ENCODE assay signal across 10 cellular contexts in genomic region chr7:73307436-73307835, GRCh38. TPM values are rescaled to one million over a fixed set of nuclear protein-coding genes. Genes with fewer than 3 reads are reported as not detected.
DNase-seq lines count a peak whose midpoint lies in the region; ATAC-seq and TF ChIP-seq lines count a peak whose summit lies in the region.
"Had no signal": no experiment of that assay in that cellular context is flagged by ENCODE, and none has a peak within 500 bp of the region (broad histone marks: within the 10 kb centered on the region; RNA-seq: fewer than 3 reads in every experiment).

No MANE protein-coding gene starts in this region.

- H4K20me1 ChIP-seq in SK-N-SH (ENCODE audit: insufficient read depth): no peaks in the 10 kb centered on the region
- no peaks in the 10 kb centered on the region; the same call in 1 of the 2 replicates for H4K20me1 ChIP-seq in PC-9 (ENCODE audit: insufficient read depth)
- no peaks in the 10 kb centered on the region for H4K20me1 ChIP-seq in fibroblast of lung (ENCODE audit: control insufficient read depth, extremely low read depth, insufficient read depth, low read length)

- WGBS in SK-N-SH (ENCODE audit: low lambda C conversion rate): 96% methylated on average over 13 of the region's 13 CpGs
- 95 to 96% (median 96%) methylated on average over 13 of the region's 13 CpGs for WGBS in ovary, 3 donors

- H3K9me3 ChIP-seq in SK-N-SH: no peaks in the 10 kb centered on the region
- H3K9me3 ChIP-seq in PC-9 (ENCODE audit: insufficient read depth, low read depth): no peaks in the 10 kb centered on the region
- H3K9me3 ChIP-seq in fibroblast of lung (ENCODE audit: control insufficient read depth, insufficient read depth, low read depth, low read length): no peaks in the 10 kb centered on the region
- no peaks in the 10 kb centered on the region for H3K9me3 ChIP-seq in skeletal muscle satellite cell (replicated peaks; ENCODE audit: low read length)
- no peaks in the 10 kb centered on the region for H3K9me3 ChIP-seq in ovary

- TF ChIP-seq EP300 in SK-N-SH (IDR thresholded peaks at IDR 0.05; ENCODE audit: borderline replicate concordance in 1 of 2, low read depth in 1 of 2, low read length in 1 of 2) (no peak), ovary (IDR thresholded peaks at IDR 0.05) (no peak)

- no peaks in the 10 kb centered on the region for H3F3A ChIP-seq in SK-N-SH (replicated peaks; ENCODE audit: insufficient read depth)
- H3F3A ChIP-seq in PC-9 (ENCODE audit: insufficient read depth, low read depth): no peaks in the 10 kb centered on the region

- no peak for TF ChIP-seq CTCF in SK-N-SH (IDR thresholded peaks at IDR 0.05)
- TF ChIP-seq CTCF in PC-9 (conservative IDR thresholded peaks at IDR 0.05): no peak
- TF ChIP-seq CTCF in fibroblast of lung (conservative IDR thresholded peaks at IDR 0.05 in 1 of 2, IDR thresholded peaks at IDR 0.05 in 1 of 2; ENCODE audit: low read depth in 1 of 2, low read length in 2 of 2): no peak
- no peak for TF ChIP-seq CTCF in ovary (IDR thresholded peaks at IDR 0.05)

- no peak overlapping the region for H3K27ac ChIP-seq in SK-N-SH (ENCODE audit: low read depth in 2 of 2, low read length in 1 of 2)
- H3K27ac ChIP-seq in PC-9: no peak overlapping the region
- no peak overlapping the region for H3K27ac ChIP-seq in fibroblast of lung (ENCODE audit: insufficient read depth, low read length)
- no peak overlapping the region for H3K27ac ChIP-seq in ovary

- no peaks in the 10 kb centered on the region for H3K9me2 ChIP-seq in SK-N-SH
- H3K9me2 ChIP-seq in PC-9 (ENCODE audit: insufficient read depth): no peaks in the 10 kb centered on the region

- CTCF ChIA-PET in SK-N-SH (lab: Yijun Ruan, JAX): interaction anchor here (1.4 kb wide), 1 partner anchor 144 kb away, joined by 5 read pairs; no protein-coding TSS in a partner anchor
- CTCF ChIA-PET in PC-9 (lab: Charles Lee): no interaction called here

- H3K27me3 ChIP-seq in SK-N-SH (ENCODE audit: insufficient read depth) (no peaks in the 10 kb centered on the region), PC-9 (ENCODE audit: insufficient read depth, low read depth) (no peaks in the 10 kb centered on the region), fibroblast of lung (ENCODE audit: control insufficient read depth, insufficient read depth, low read length) (no peaks in the 10 kb centered on the region), skeletal muscle satellite cell (ENCODE audit: control insufficient read depth, insufficient read depth, low read length) (no peaks in the 10 kb centered on the region), ovary (no peaks in the 10 kb centered on the region)

- H3K4me2 ChIP-seq in SK-N-SH: peak overlapping the region; percentile 94
- H3K4me2 ChIP-seq in PC-9: peak overlapping the region; percentile 83
- peak overlapping the region; percentile 88 for H3K4me2 ChIP-seq in fibroblast of lung (ENCODE audit: extremely low read depth, insufficient read depth, low read length)
- peak overlapping the region; percentile 97 for H3K4me2 ChIP-seq in skeletal muscle satellite cell (ENCODE audit: low read length)

- H2AFZ ChIP-seq in SK-N-SH (ENCODE audit: low read depth): no peak overlapping the region
- no peak overlapping the region for H2AFZ ChIP-seq in PC-9
- no peak overlapping the region for H2AFZ ChIP-seq in fibroblast of lung (ENCODE audit: low read length)

- H3K9ac ChIP-seq in SK-N-SH (no peak overlapping the region), fibroblast of lung (ENCODE audit: insufficient read depth, low read length) (no peak overlapping the region), skeletal muscle satellite cell (ENCODE audit: low read depth, low read length) (no peak overlapping the region)

- intact Hi-C loops in PC-9 (cut with micrococcal nuclease; ENCODE audit: unreplicated experiment): no loop called here
- intact Hi-C loops in ovary (cut with DNase I): no loop called here

- ATAC-seq in SK-N-SH treated with all-trans-retinoic acid at 6 μM for 48 hours: no peak

- TF ChIP-seq POLR2A in ovary (IDR thresholded peaks at IDR 0.05): no peak

- H3K4me3 ChIP-seq in SK-N-SH (ENCODE audit: low read depth in 2 of 2, low read length in 1 of 2) (peak overlapping the region; percentile 69 to 98; a peak in 3 of 4 replicates), PC-9 (peak overlapping the region; percentile 91), fibroblast of lung (replicated peaks in 1 of 4; ENCODE audit: control extremely low read depth in 1 of 4, insufficient read depth in 1 of 4, low read depth in 3 of 4, low read length in 4 of 4) (peak overlapping the region in 1 of 4 experiments; percentile 69), skeletal muscle satellite cell (ENCODE audit: low read length) (peak overlapping the region; percentile 85), ovary (no peak overlapping the region)

- POLR2A ChIA-PET in SK-N-SH (lab: Yijun Ruan, JAX): no interaction called here
- POLR2A ChIA-PET in PC-9 (lab: Charles Lee; ENCODE audit: unreplicated experiment): no interaction called here

- DNase-seq in SK-N-SH: no peak
- no peak for DNase-seq in PC-9
- DNase-seq in fibroblast of lung (ENCODE audit: low read depth in 2 of 2): no peak
- no peak for DNase-seq in ovary
- DNase-seq in hypothalamus (lab: John Stamatoyannopoulos, UW): no peak
- no peak for DNase-seq in COLO668 (lab: John Stamatoyannopoulos, UW; ENCODE audit: unreplicated experiment)
- DNase-seq: erythroblast, HCEC 1CT had no signal

- BruUV-seq in PC-9 (replicated peaks; lab: Mats Ljungman, UMichigan): no TSS peak

- H3K36me3 ChIP-seq in SK-N-SH (replicated peaks in 1 of 2; ENCODE audit: control insufficient read depth in 1 of 2, insufficient read depth in 2 of 2, low read length in 1 of 2): peaks cover 10 to 27% of the 10 kb centered on the region in 2 experiments
- no peaks in the 10 kb centered on the region for H3K36me3 ChIP-seq in PC-9 (ENCODE audit: low read depth)
- no peaks in the 10 kb centered on the region for H3K36me3 ChIP-seq in fibroblast of lung (ENCODE audit: control insufficient read depth, insufficient read depth, low read length)
- peaks cover 13% of the 10 kb centered on the region for H3K36me3 ChIP-seq in skeletal muscle satellite cell (ENCODE audit: insufficient read depth, low read length)
- no peaks in the 10 kb centered on the region for H3K36me3 ChIP-seq in ovary

- H3K79me2 ChIP-seq in SK-N-SH (ENCODE audit: insufficient read depth) (peaks cover 33% of the 10 kb centered on the region; the same call in 1 of the 2 replicates), PC-9 (ENCODE audit: low read depth) (peaks cover 25% of the 10 kb centered on the region), fibroblast of lung (ENCODE audit: control insufficient read depth, insufficient read depth, low read length) (peaks cover 3% of the 10 kb centered on the region)

- no peak for TF ChIP-seq RAD21 in SK-N-SH (IDR thresholded peaks at IDR 0.05; ENCODE audit: low read length)

- H3K4me1 ChIP-seq in SK-N-SH (ENCODE audit: control insufficient read depth in 1 of 2, insufficient read depth in 2 of 2, low read depth in 1 of 2, low read length in 1 of 2) (peaks cover 0 to 13% of the 10 kb centered on the region in 2 experiments; a peak in 1 of 4 replicates), PC-9 (replicated peaks; ENCODE audit: insufficient read depth) (peaks cover 11% of the 10 kb centered on the region), fibroblast of lung (ENCODE audit: control insufficient read depth, extremely low read depth, insufficient read depth, low read length) (no peaks in the 10 kb centered on the region), skeletal muscle satellite cell (ENCODE audit: control insufficient read depth, insufficient read depth, low read length) (peaks cover 6% of the 10 kb centered on the region), ovary (ENCODE audit: insufficient read depth) (peaks cover 5% of the 10 kb centered on the region)

TF ChIP-seq in SK-N-SH, 30 proteins besides CTCF, POLR2A, EP300 and RAD21 (continues in another document):
- no peak for TF ChIP-seq YY1 (IDR thresholded peaks at IDR 0.05; ENCODE audit: low read depth)

TF ChIP-seq in SK-N-SH treated with all-trans-retinoic acid at 6 μM for 48 hours, 23 proteins besides CTCF, POLR2A, EP300 and RAD21 (continues in another document):
- no peak for TF ChIP-seq PPARA (CRISPR knock-in tag; IDR thresholded peaks at IDR 0.05; ENCODE audit: borderline replicate concordance)

RNA-seq across cellular contexts. Expression of gene NSUN5, which starts 1.2 kb away (rescaled TPM):
- 59.2 and 60.0 TPM in 2 replicates for polyA plus RNA-seq in SK-N-SH (2012; rRNA removed)
- polyA plus RNA-seq in SK-N-SH (2012; cell fraction: cytosol; rRNA removed): 24.2 and 35.6 TPM in 2 replicates
- 143 and 155 TPM in 2 replicates for polyA plus RNA-seq in SK-N-SH (2012; cell fraction: nucleus; rRNA removed)
- total RNA-seq in PC-9 (2021): 51.6 and 62.2 TPM in 2 replicates
- total RNA-seq in fibroblast of lung: 16.9 and 17.5 TPM in 2 replicates
- 6.6 and 12.9 TPM in 2 replicates for polyA plus RNA-seq in fibroblast of lung
- polyA plus RNA-seq in fibroblast of lung (2012): 8.0 and 18.5 TPM in 2 replicates
- polyA minus RNA-seq in fibroblast of lung (ENCODE audit: low replicate concordance): 8.5 and 17.0 TPM in 2 replicates
- total RNA-seq in skeletal muscle satellite cell (2012; rRNA removed): 22.3 and 24.9 TPM in 2 replicates
- 10 to 100 TPM; 14.7 to 24.3 (median 17.9) TPM for total RNA-seq in ovary
- 10 to 100 TPM in 1 of 2 donors, 1 to 10 TPM in 1; 3.7 to 19.9 TPM for polyA plus RNA-seq in ovary

RNA-seq across cellular contexts. Expression of gene TRIM50, which starts 20.4 kb away (rescaled TPM):
- polyA plus RNA-seq in SK-N-SH (2012; rRNA removed) (not detected in 2 replicates), fibroblast of lung (not detected in 2 replicates), ovary (under 1 TPM; 0.08 to 0.24 TPM)
- polyA plus RNA-seq in SK-N-SH (2012; cell fraction: cytosol; rRNA removed): not detected in 2 replicates
- polyA plus RNA-seq in SK-N-SH (2012; cell fraction: nucleus; rRNA removed): not detected in 2 replicates
- total RNA-seq in PC-9 (2021) (not detected in 2 replicates), fibroblast of lung (not detected in 2 replicates), ovary (under 1 TPM in 4 of 7 donors, not detected in 3; 0.24 to 0.34 (median 0.26) TPM)
- not detected in 2 replicates for polyA plus RNA-seq in fibroblast of lung (2012)
- not detected in 2 replicates for polyA minus RNA-seq in fibroblast of lung (ENCODE audit: low replicate concordance)
- not detected in 2 replicates for total RNA-seq in skeletal muscle satellite cell (2012; rRNA removed)

RNA-seq across cellular contexts. Expression of gene FKBP6, which starts 20.5 kb away (rescaled TPM):
- polyA plus RNA-seq in SK-N-SH (2012; rRNA removed) (not detected in 2 replicates), fibroblast of lung (not detected in 2 replicates), ovary (under 1 TPM in 1 of 2 donors, not detected in 1; 0.27 TPM)
- polyA plus RNA-seq in SK-N-SH (2012; cell fraction: cytosol; rRNA removed): 0.03 TPM in 1 of 2 replicates, not detected in the other
- not detected in 2 replicates for polyA plus RNA-seq in SK-N-SH (2012; cell fraction: nucleus; rRNA removed)
- total RNA-seq in PC-9 (2021) (not detected in 2 replicates), fibroblast of lung (not detected in 2 replicates), ovary (under 1 TPM in 1 of 7 donors, not detected in 6; 0.47 TPM)
- polyA plus RNA-seq in fibroblast of lung (2012): not detected in 2 replicates
- not detected in 2 replicates for polyA minus RNA-seq in fibroblast of lung (ENCODE audit: low replicate concordance)
- total RNA-seq in skeletal muscle satellite cell (2012; rRNA removed): not detected in 2 replicates
